ENCODE assay signal across 8 cellular contexts in genomic region chr2:112254466-112255240, GRCh38. TPM values are rescaled to one million over a fixed set of nuclear protein-coding genes. Genes with fewer than 3 reads are reported as not detected.
DNase-seq lines count a peak whose midpoint lies in the region; ATAC-seq, FAIRE-seq and TF ChIP-seq lines count a peak whose summit lies in the region.

TSS of gene ZC3H8 (minus strand) at chr2:112255042. CDS start at chr2:112254981, 61 bp downstream.

- intact Hi-C loops in activated CD4-positive, alpha-beta T cell treated with anti-CD3 and anti-CD28 coated beads for 36 hours (cut with DNase I, micrococcal nuclease) = loop anchor here (1.0 to 10.0 kb wide), 17 partner anchors 21 to 393 kb away; partner anchors contain the start of genes CHCHD5 (in 2 of the 2), POLR1B (in 2 of the 2), TMEM87B (in 2 of the 2) and ZC3H6 (in 2 of the 2)

- DNase-seq in GM19239 (ENCODE audit: insufficient read length, low spot score) (peak; percentile 93), NCI-H524 (lab: John Stamatoyannopoulos, UW) (peak; percentile 77 to 88), chondrocyte (ENCODE audit: low spot score) (peak; percentile 95), kidney glomerular epithelial cell (lab: John Stamatoyannopoulos, UW) (peak; percentile 88)
- peak; percentile 98 for DNase-seq in activated CD4-positive, alpha-beta T cell treated with anti-CD3 and anti-CD28 coated beads for 36 hours
- peak; percentile 88 to 94 for DNase-seq in stimulated activated CD4-positive, alpha-beta T cell treated with anti-CD3 and anti-CD28 coated beads, Interleukin-1b, Interleukin-23, amount 100 ng/mL, for 1 hour (ENCODE audit: low read depth in 2 of 2)

- no peaks in the 10 kb centered on the region for H3K9me3 Mint-ChIP-seq in activated CD4-positive, alpha-beta T cell treated with anti-CD3 and anti-CD28 coated beads for 36 hours (ENCODE audit: low read depth)
- H3K9me3 Mint-ChIP-seq in chondrocyte (ENCODE audit: low read depth) = no peaks in the 10 kb centered on the region

- H3K36me3 ChIP-seq in BLaER1 = peaks cover 21% of the 10 kb centered on the region

- peaks cover 9% of the 10 kb centered on the region for H3K36me3 Mint-ChIP-seq in activated CD4-positive, alpha-beta T cell treated with anti-CD3 and anti-CD28 coated beads for 36 hours (ENCODE audit: low read depth)
- H3K36me3 Mint-ChIP-seq in chondrocyte (ENCODE audit: low read depth) = no peaks in the 10 kb centered on the region

- FAIRE-seq in GM19239 (lab: Jason Lieb, UNC) = peak; percentile 90

- H3K27ac Mint-ChIP-seq in activated CD4-positive, alpha-beta T cell treated with anti-CD3 and anti-CD28 coated beads for 36 hours = peak within 1 kb of the TSS; percentile 88
- peak within 1 kb of the TSS; percentile 88 for H3K27ac Mint-ChIP-seq in chondrocyte (ENCODE audit: unreplicated experiment)

- no peaks in the 10 kb centered on the region for H3K27me3 ChIP-seq in BLaER1

- H4K20me1 ChIP-seq in BLaER1 = peaks cover 13% of the 10 kb centered on the region; the same call in 1 of the 2 replicates

- POLR2A ChIA-PET in activated CD4-positive, alpha-beta T cell treated with anti-CD3 and anti-CD28 coated beads for 36 hours (lab: Charles Lee) = interaction anchor here (0.6 to 1.8 kb wide), 3 partner anchors 71 to 371 kb away, joined by 5 read pairs; partner anchors contain the start of gene TMEM87B

- peak within 1 kb of the TSS; percentile 83 for H3K4me3 ChIP-seq in BLaER1

- H3K4me1 ChIP-seq in BLaER1 = peaks cover 32% of the 10 kb centered on the region

- peak; percentile 89 for ATAC-seq in HG03442 (IDR thresholded peaks at IDR 0.05; ENCODE audit: unreplicated experiment)
- peak; percentile 92 for ATAC-seq in activated CD4-positive, alpha-beta T cell treated with anti-CD3 and anti-CD28 coated beads for 36 hours

- peak; percentile 38 for TF ChIP-seq CTCF in chondrocyte (IDR thresholded peaks at IDR 0.05)

- H3K4me1 Mint-ChIP-seq in activated CD4-positive, alpha-beta T cell treated with anti-CD3 and anti-CD28 coated beads for 36 hours = peaks cover 19% of the 10 kb centered on the region
- H3K4me1 Mint-ChIP-seq in chondrocyte (ENCODE audit: low read depth) = peaks cover 12% of the 10 kb centered on the region

- no peaks in the 10 kb centered on the region for H3K9me3 ChIP-seq in BLaER1

- H3K4me2 ChIP-seq in BLaER1 = peak within 1 kb of the TSS; percentile 89

- no peak within 1 kb of the TSS for H3K4me3 Mint-ChIP-seq in activated CD4-positive, alpha-beta T cell treated with anti-CD3 and anti-CD28 coated beads for 36 hours
- H3K4me3 Mint-ChIP-seq in chondrocyte (ENCODE audit: unreplicated experiment) = peak within 1 kb of the TSS; percentile 82

- CTCF ChIA-PET in activated CD4-positive, alpha-beta T cell treated with anti-CD3 and anti-CD28 coated beads for 36 hours (lab: Charles Lee) = interaction anchor here (0.7 to 2.2 kb wide), 10 partner anchors 11 to 279 kb away, joined by 3 to 7 read pairs (median 4); no protein-coding TSS in a partner anchor

- H3K27me3 Mint-ChIP-seq in activated CD4-positive, alpha-beta T cell treated with anti-CD3 and anti-CD28 coated beads for 36 hours = no peaks in the 10 kb centered on the region
- H3K27me3 Mint-ChIP-seq in chondrocyte (ENCODE audit: low read depth) = no peaks in the 10 kb centered on the region

- H3K9ac ChIP-seq in BLaER1 = peak within 1 kb of the TSS; percentile 90

- peak within 1 kb of the TSS; percentile 88 for H3K27ac ChIP-seq in BLaER1

RNA-seq across cellular contexts. Expression of gene ZC3H8, which starts in this region (rescaled TPM):
- 10 to 100 TPM; 21.6 to 27.1 TPM for total RNA-seq in activated CD4-positive, alpha-beta T cell treated with anti-CD3 and anti-CD28 coated beads for 36 hours
- 3.9 to 6.4 TPM (median 5.6 TPM) in 3 replicates for total RNA-seq in chondrocyte

Comparison
In these comparisons a context has a peak if more than half of its experiments do, and no peak if none do; other contexts are left out.
1. Peak in every context shown above with its lines: DNase-seq, ATAC-seq, H3K4me3 ChIP-seq and H3K27ac ChIP-seq.